Comparison of ENCODE assay signal across 34 cellular contexts in the genomic region with DNA sequence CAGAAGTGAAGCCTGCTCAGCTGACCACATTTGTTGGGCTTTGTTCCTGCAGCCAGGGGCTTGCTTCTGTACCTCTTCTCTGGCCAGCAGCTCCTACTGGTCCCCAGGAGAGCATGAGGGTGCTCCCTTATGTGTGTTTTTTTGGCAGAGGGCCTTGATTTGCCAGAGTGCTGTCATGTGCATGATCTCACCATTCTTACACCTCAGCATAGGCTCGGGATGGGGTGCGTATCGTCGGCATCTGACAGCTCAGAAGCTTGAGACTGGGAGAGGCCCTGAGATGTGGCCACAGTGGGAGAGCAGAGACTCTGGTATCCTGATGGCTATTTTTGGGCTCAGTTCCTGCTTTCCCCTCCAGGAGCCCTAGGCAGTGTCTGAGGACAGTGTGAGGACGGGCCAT.
"Had no signal": no experiment of that assay in that cellular context is flagged by ENCODE, and none has a peak within 500 bp of the region (broad histone marks: within the 10 kb centered on the region; RNA-seq: fewer than 3 reads in every experiment).

No MANE protein-coding gene starts in this region.

- H3K36me3 ChIP-seq: MG63 had no signal

- H3K27ac ChIP-seq: KMS-11 had no signal

- DNase-seq: Karpas-422, Kasumi-1, KG1, MG63, MM.1S, MV-4-11, NCI-H1048, NCI-H1092, NCI-H1092 treated with DMSO at 0.1 percent for 48 hours, NCI-H1105, NCI-H1105 treated with DMSO at 0.1 percent for 48 hours, NCI-H1417, NCI-H1417 treated with DMSO at 0.1 percent for 48 hours, NCI-H1436, NCI-H1436 treated with DMSO at 0.1 percent for 48 hours, NCI-H146, NCI-H1694, NCI-H1694 treated with DMSO at 0.1 percent for 48 hours, NCI-H187, NCI-H187 treated with DMSO at 0.1 percent for 48 hours, NCI-H1930, NCI-H2029, NCI-H2029 treated with DMSO at 0.1 percent for 48 hours, NCI-H2081, NCI-H2081 treated with DMSO at 0.1 percent for 48 hours, NCI-H2107, NCI-H2171, NCI-H2171 treated with DMSO at 0.1 percent for 48 hours, NCI-H2227 treated with DMSO at 0.1 percent for 48 hours, NCI-H226, NCI-H345, NCI-H446, NCI-H446 treated with DMSO at 0.1 percent for 48 hours had no signal

- H3K4me3 ChIP-seq: MG63 had no signal

- H3K27me3 ChIP-seq: MG63 had no signal

- H3K9me3 ChIP-seq: MG63 had no signal

- H3K9ac ChIP-seq: KMS-11 had no signal

- H3K4me2 ChIP-seq: KMS-11 had no signal
